8 cellular contexts compared by ENCODE assay signal in genomic region chr12:121992059-121992879, GRCh38. TPM values are rescaled to one million over a fixed set of nuclear protein-coding genes. Genes with fewer than 3 reads are reported as not detected.
DNase-seq lines count a peak whose midpoint lies in the region; ATAC-seq, FAIRE-seq and TF ChIP-seq lines count a peak whose summit lies in the region.

No MANE protein-coding gene starts in this region.

- no peaks in the 10 kb centered on the region for H3K9me3 ChIP-seq in kidney (ENCODE audit: control insufficient read depth in 1 of 2, low read length in 2 of 2)

- intact Hi-C loops in kidney (cut with DNase I), result no loop called here

- peak overlapping the region in 1 of 2 donors; percentile 11 for H3K27ac ChIP-seq in kidney (ENCODE audit: low read depth in 2 of 2, low read length in 2 of 2)

- H3K4me1 ChIP-seq in kidney (ENCODE audit: control insufficient read depth in 1 of 2, insufficient read depth in 1 of 2, low read depth in 1 of 2, low read length in 2 of 2), result peaks cover 2 to 5% of the 10 kb centered on the region in 2 donors

- peak; percentile 65 for ATAC-seq in GM19455 (IDR thresholded peaks at IDR 0.05; ENCODE audit: unreplicated experiment)
- peak; percentile 55 for ATAC-seq in HG03575 (IDR thresholded peaks at IDR 0.05; ENCODE audit: extremely low read depth, insufficient number of reproducible peaks, low FRiP score, unreplicated experiment)

- no peak for TF ChIP-seq CTCF in epithelial cell of proximal tubule (conservative IDR thresholded peaks at IDR 0.05; ENCODE audit: low read depth, low read length)
- TF ChIP-seq CTCF in kidney (IDR thresholded peaks at IDR 0.05; ENCODE audit: borderline replicate concordance, extremely low read depth, insufficient read depth), result no peak

- H3K36me3 ChIP-seq in kidney (ENCODE audit: control insufficient read depth in 1 of 2, insufficient read depth in 2 of 2, low read length in 2 of 2), result no peaks in the 10 kb centered on the region

- no peak overlapping the region for H3K9ac ChIP-seq in kidney (ENCODE audit: low read length in 2 of 2)

- DNase-seq in CD1c-positive myeloid dendritic cell (ENCODE audit: extremely low spot score) (peak; percentile 95), epithelial cell of proximal tubule (ENCODE audit: low read depth) (peak; percentile 97), smooth muscle cell of the brain vasculature (ENCODE audit: low read depth, low spot score) (peak; percentile 69), NCI-H345 treated with DMSO at 0.1 percent for 48 hours (lab: John Stamatoyannopoulos, UW; ENCODE audit: unreplicated experiment) (no peak), kidney (no peak)
- peak; percentile 9 for DNase-seq in activated CD4-positive, alpha-beta T cell treated with anti-CD3 and anti-CD28 coated beads, Interleukin-2, amount 50 U/mL, for 1 hour

- FAIRE-seq in kidney (lab: Jason Lieb, UNC), result no peak

- H3K4me3 ChIP-seq in epithelial cell of proximal tubule (ENCODE audit: low read depth, low read length) (peak overlapping the region; percentile 0), kidney (ENCODE audit: low read length in 2 of 2) (no peak overlapping the region)

RNA-seq across cellular contexts. Expression of gene BCL7A, which starts 29.4 kb away (rescaled TPM):
- total RNA-seq in epithelial cell of proximal tubule (12.4 and 15.3 TPM in 2 replicates), kidney (22.7 TPM)
- 6.8 TPM for polyA plus RNA-seq in kidney (ENCODE audit: insufficient read depth, low read depth, low replicate concordance)

Comparison
In these comparisons a context has a peak if more than half of its experiments do, and no peak if none do; other contexts are left out.
1. DNase-seq: peak in CD1c-positive myeloid dendritic cell (single experiment), activated CD4-positive, alpha-beta T cell treated with anti-CD3 and anti-CD28 coated beads, Interleukin-2, amount 50 U/mL, for 1 hour (single experiment), epithelial cell of proximal tubule (single experiment) and smooth muscle cell of the brain vasculature (single experiment); none in NCI-H345 treated with DMSO at 0.1 percent for 48 hours (single experiment) and kidney (single experiment).